9 cellular contexts compared by ENCODE assay signal in genomic region chr1:37846634-37847339, GRCh38. TPM values are rescaled to one million over a fixed set of nuclear protein-coding genes. Genes with fewer than 3 reads are reported as not detected.
DNase-seq lines count a peak whose midpoint lies in the region; ATAC-seq and TF ChIP-seq lines count a peak whose summit lies in the region.
"Had no signal": no experiment of that assay in that cellular context is flagged by ENCODE, and none has a peak within 500 bp of the region (broad histone marks: within the 10 kb centered on the region; RNA-seq: fewer than 3 reads in every experiment).

No MANE protein-coding gene starts in this region.

- intact Hi-C loops in Calu3 (cut with micrococcal nuclease; ENCODE audit: unreplicated experiment) (no loop called here), natural killer cell (cut with micrococcal nuclease) (loop anchor here (10.0 kb wide), 1 partner anchor 252 kb away; the partner anchor contains the start of gene GNL2)
- intact Hi-C loops in activated T-helper 2 cell treated with anti-CD3 and anti-CD28 coated beads, Interferon-gamma antibody, Interleukin-2, Interleukin-4, amounts not matched to agents 10 μg/mL and 5 μg/mL and 100 μg/mL, durations not matched to agents 14 hours and 24 hours and 36 hours (cut with micrococcal nuclease) = no loop called here

- H3K9me3 ChIP-seq in smooth muscle cell (replicated peaks; ENCODE audit: low read depth) = no peaks in the 10 kb centered on the region

- H3K9ac ChIP-seq in smooth muscle cell (ENCODE audit: low read depth) = no peak overlapping the region

- H3K36me3 Mint-ChIP-seq in Calu3 (ENCODE audit: insufficient read depth, unreplicated experiment) (peaks cover 6% of the 10 kb centered on the region), IgD-negative memory B cell (peaks cover 4% of the 10 kb centered on the region), natural killer cell (no peaks in the 10 kb centered on the region)
- peaks cover 24% of the 10 kb centered on the region for H3K36me3 Mint-ChIP-seq in activated T-helper 2 cell treated with anti-CD3 and anti-CD28 coated beads, Interferon-gamma antibody, Interleukin-2, Interleukin-4, amounts not matched to agents 10 μg/mL and 5 μg/mL and 100 μg/mL, durations not matched to agents 14 hours and 24 hours and 36 hours (ENCODE audit: low read depth)

- peak overlapping the region; percentile 18 for H3K27ac Mint-ChIP-seq in Calu3 (ENCODE audit: unreplicated experiment)
- peak overlapping the region; percentile 34 to 92 (median 85) for H3K27ac Mint-ChIP-seq in IgD-negative memory B cell
- H3K27ac Mint-ChIP-seq in activated T-helper 2 cell treated with anti-CD3 and anti-CD28 coated beads, Interferon-gamma antibody, Interleukin-2, Interleukin-4, amounts not matched to agents 10 μg/mL and 5 μg/mL and 100 μg/mL, durations not matched to agents 14 hours and 24 hours and 36 hours = peak overlapping the region; percentile 2
- peak overlapping the region; percentile 14 to 82 for H3K27ac Mint-ChIP-seq in natural killer cell

- H3K9me3 Mint-ChIP-seq in Calu3 (ENCODE audit: low read depth, unreplicated experiment) (no peaks in the 10 kb centered on the region), IgD-negative memory B cell (no peaks in the 10 kb centered on the region), natural killer cell (no peaks in the 10 kb centered on the region)
- H3K9me3 Mint-ChIP-seq in activated T-helper 2 cell treated with anti-CD3 and anti-CD28 coated beads, Interferon-gamma antibody, Interleukin-2, Interleukin-4, amounts not matched to agents 10 μg/mL and 5 μg/mL and 100 μg/mL, durations not matched to agents 14 hours and 24 hours and 36 hours = no peaks in the 10 kb centered on the region

- peaks cover 93% of the 10 kb centered on the region for H4K20me1 ChIP-seq in smooth muscle cell (ENCODE audit: low read depth)

- no peaks in the 10 kb centered on the region for H3F3A ChIP-seq in smooth muscle cell (ENCODE audit: low read depth)

- H3K79me2 ChIP-seq in smooth muscle cell (ENCODE audit: low read depth) = peaks cover 59% of the 10 kb centered on the region

- no peaks in the 10 kb centered on the region for H3K4me1 ChIP-seq in smooth muscle cell (ENCODE audit: low read depth)

- H3K4me3 Mint-ChIP-seq in Calu3 (ENCODE audit: low read depth, unreplicated experiment) (no peak overlapping the region), IgD-negative memory B cell (peak overlapping the region; percentile 19 to 90 (median 72)), natural killer cell (peak overlapping the region; percentile 49)
- H3K4me3 Mint-ChIP-seq in activated T-helper 2 cell treated with anti-CD3 and anti-CD28 coated beads, Interferon-gamma antibody, Interleukin-2, Interleukin-4, amounts not matched to agents 10 μg/mL and 5 μg/mL and 100 μg/mL, durations not matched to agents 14 hours and 24 hours and 36 hours (ENCODE audit: low read depth) = peak overlapping the region; percentile 48

- TF ChIP-seq CTCF in Calu3 (IDR thresholded peaks at IDR 0.05; ENCODE audit: unreplicated experiment) = no peak
- no peak for TF ChIP-seq CTCF in natural killer cell (IDR thresholded peaks at IDR 0.05)
- TF ChIP-seq CTCF in smooth muscle cell (IDR thresholded peaks at IDR 0.05; ENCODE audit: borderline replicate concordance, insufficient read depth, poor library complexity, severe bottlenecking) = no peak

- H3K27me3 Mint-ChIP-seq in Calu3 (ENCODE audit: unreplicated experiment) (no peaks in the 10 kb centered on the region), IgD-negative memory B cell (no peaks in the 10 kb centered on the region), natural killer cell (ENCODE audit: low read depth in 2 of 2) (no peaks in the 10 kb centered on the region)
- H3K27me3 Mint-ChIP-seq in activated T-helper 2 cell treated with anti-CD3 and anti-CD28 coated beads, Interferon-gamma antibody, Interleukin-2, Interleukin-4, amounts not matched to agents 10 μg/mL and 5 μg/mL and 100 μg/mL, durations not matched to agents 14 hours and 24 hours and 36 hours (ENCODE audit: low read depth) = no peaks in the 10 kb centered on the region

- CTCF ChIA-PET in Calu3 (lab: Charles Lee) = interaction anchor here (0.5 kb wide), 1 partner anchor 9 kb away, joined by 6 read pairs; no protein-coding TSS in a partner anchor

- H3K36me3 ChIP-seq in smooth muscle cell (ENCODE audit: low read depth) = no peaks in the 10 kb centered on the region

- peaks cover 34% of the 10 kb centered on the region for H3K4me1 Mint-ChIP-seq in Calu3 (ENCODE audit: low read depth, unreplicated experiment)
- H3K4me1 Mint-ChIP-seq in IgD-negative memory B cell = peaks cover 17 to 36% (median 28%) of the 10 kb centered on the region in 3 donors
- peaks cover 26% of the 10 kb centered on the region for H3K4me1 Mint-ChIP-seq in activated T-helper 2 cell treated with anti-CD3 and anti-CD28 coated beads, Interferon-gamma antibody, Interleukin-2, Interleukin-4, amounts not matched to agents 10 μg/mL and 5 μg/mL and 100 μg/mL, durations not matched to agents 14 hours and 24 hours and 36 hours (ENCODE audit: low read depth)
- peaks cover 32 to 36% of the 10 kb centered on the region in 2 donors for H3K4me1 Mint-ChIP-seq in natural killer cell

- no peak overlapping the region for H2AFZ ChIP-seq in smooth muscle cell (ENCODE audit: low read depth)

- 95% methylated on average over 4 of the region's 4 CpGs for WGBS in smooth muscle cell (ENCODE audit: low lambda C conversion rate)

- H3K27ac ChIP-seq in smooth muscle cell (ENCODE audit: low read depth) = no peak overlapping the region

- DNase-seq in Calu3 (no peak), natural killer cell (no peak), kidney tubule cell (ENCODE audit: low spot score) (no peak), smooth muscle cell (lab: John Stamatoyannopoulos, UW; ENCODE audit: unreplicated experiment) (no peak)
- DNase-seq in activated T-helper 2 cell treated with anti-CD3 and anti-CD28 coated beads, Interferon-gamma antibody, Interleukin-2, Interleukin-4, amounts not matched to agents 10 μg/mL and 5 μg/mL and 100 μg/mL, durations not matched to agents 14 hours and 24 hours and 36 hours (ENCODE audit: low spot score) = no peak
- no peak for DNase-seq in stimulated activated CD4-positive, alpha-beta T cell treated with anti-CD3 and anti-CD28 coated beads, Interleukin-4, amount 100 ng/mL, for 24 hours
- DNase-seq: DMS153, NCI-H226 had no signal

- H3K4me3 ChIP-seq in smooth muscle cell = no peak overlapping the region

- H3K4me2 ChIP-seq in smooth muscle cell = no peak overlapping the region

- no peaks in the 10 kb centered on the region for H3K27me3 ChIP-seq in smooth muscle cell (ENCODE audit: low read depth)

- BruUV-seq in Calu3 (replicated peaks; lab: Mats Ljungman, UMichigan) = no TSS peak

- no peak for ATAC-seq in natural killer cell

RNA-seq across cellular contexts. Expression of gene MTF1, which starts 12.6 kb away (rescaled TPM):
- total RNA-seq in Calu3 (2022) = 27.1 and 34.3 TPM in 2 replicates
- 23.6 TPM for polyA plus RNA-seq in IgD-negative memory B cell
- 24.8 and 27.8 TPM in 2 replicates for total RNA-seq in activated T-helper 2 cell treated with anti-CD3 and anti-CD28 coated beads, Interferon-gamma antibody, Interleukin-2, Interleukin-4, amounts not matched to agents 10 μg/mL and 5 μg/mL and 100 μg/mL, durations not matched to agents 14 hours and 24 hours and 36 hours
- 10 to 100 TPM; 31.2 to 35.6 (median 32.7) TPM for total RNA-seq in natural killer cell
- total RNA-seq in smooth muscle cell = 5.3 and 25.9 TPM in 2 replicates
- polyA plus RNA-seq in smooth muscle cell = 6.8 and 8.1 TPM in 2 replicates

RNA-seq across cellular contexts. Expression of gene YRDC, which starts 38.8 kb away (rescaled TPM):
- total RNA-seq in Calu3 (2022) = 18.6 and 18.8 TPM in 2 replicates
- polyA plus RNA-seq in IgD-negative memory B cell = 14.9 TPM
- total RNA-seq in activated T-helper 2 cell treated with anti-CD3 and anti-CD28 coated beads, Interferon-gamma antibody, Interleukin-2, Interleukin-4, amounts not matched to agents 10 μg/mL and 5 μg/mL and 100 μg/mL, durations not matched to agents 14 hours and 24 hours and 36 hours = 45.2 and 46.5 TPM in 2 replicates
- 10 to 100 TPM; 19.9 to 26.2 (median 24.4) TPM for total RNA-seq in natural killer cell
- total RNA-seq in smooth muscle cell = 29.6 and 39.9 TPM in 2 replicates
- 46.0 and 46.4 TPM in 2 replicates for polyA plus RNA-seq in smooth muscle cell

RNA-seq across cellular contexts. Expression of gene C1orf122, which starts 39.2 kb away (rescaled TPM):
- total RNA-seq in Calu3 (2022) (41.3 and 43.6 TPM in 2 replicates), natural killer cell (10 to 100 TPM; 13.9 to 22.9 (median 14.9) TPM), smooth muscle cell (56.4 and 57.8 TPM in 2 replicates)
- polyA plus RNA-seq in IgD-negative memory B cell (30.6 TPM), smooth muscle cell (140 and 143 TPM in 2 replicates)
- total RNA-seq in activated T-helper 2 cell treated with anti-CD3 and anti-CD28 coated beads, Interferon-gamma antibody, Interleukin-2, Interleukin-4, amounts not matched to agents 10 μg/mL and 5 μg/mL and 100 μg/mL, durations not matched to agents 14 hours and 24 hours and 36 hours = 22.6 and 24.5 TPM in 2 replicates

RNA-seq across cellular contexts. Expression of gene MANEAL, which starts 53.1 kb away (rescaled TPM):
- total RNA-seq in Calu3 (2022) = 28.1 and 28.6 TPM in 2 replicates
- polyA plus RNA-seq in IgD-negative memory B cell = 2.7 TPM
- 0.94 and 1.1 TPM in 2 replicates for total RNA-seq in activated T-helper 2 cell treated with anti-CD3 and anti-CD28 coated beads, Interferon-gamma antibody, Interleukin-2, Interleukin-4, amounts not matched to agents 10 μg/mL and 5 μg/mL and 100 μg/mL, durations not matched to agents 14 hours and 24 hours and 36 hours
- 1 to 10 TPM; 1.6 to 3.8 (median 2.4) TPM for total RNA-seq in natural killer cell
- 0.13 TPM in 1 of 2 replicates, not detected in the other for total RNA-seq in smooth muscle cell
- polyA plus RNA-seq in smooth muscle cell = 0.61 and 0.67 TPM in 2 replicates

Comparison
In these comparisons a context has a peak if more than half of its experiments do, and no peak if none do; other contexts are left out.
1. H3K27ac Mint-ChIP-seq: peak in every context shown above with its lines; median percentile 85 in IgD-negative memory B cell; 48 in natural killer cell; 18 in Calu3; 2 in activated T-helper 2 cell treated with anti-CD3 and anti-CD28 coated beads, Interferon-gamma antibody, Interleukin-2, Interleukin-4, amounts not matched to agents 10 μg/mL and 5 μg/mL and 100 μg/mL, durations not matched to agents 14 hours and 24 hours and 36 hours.